In the genomic region with DNA sequence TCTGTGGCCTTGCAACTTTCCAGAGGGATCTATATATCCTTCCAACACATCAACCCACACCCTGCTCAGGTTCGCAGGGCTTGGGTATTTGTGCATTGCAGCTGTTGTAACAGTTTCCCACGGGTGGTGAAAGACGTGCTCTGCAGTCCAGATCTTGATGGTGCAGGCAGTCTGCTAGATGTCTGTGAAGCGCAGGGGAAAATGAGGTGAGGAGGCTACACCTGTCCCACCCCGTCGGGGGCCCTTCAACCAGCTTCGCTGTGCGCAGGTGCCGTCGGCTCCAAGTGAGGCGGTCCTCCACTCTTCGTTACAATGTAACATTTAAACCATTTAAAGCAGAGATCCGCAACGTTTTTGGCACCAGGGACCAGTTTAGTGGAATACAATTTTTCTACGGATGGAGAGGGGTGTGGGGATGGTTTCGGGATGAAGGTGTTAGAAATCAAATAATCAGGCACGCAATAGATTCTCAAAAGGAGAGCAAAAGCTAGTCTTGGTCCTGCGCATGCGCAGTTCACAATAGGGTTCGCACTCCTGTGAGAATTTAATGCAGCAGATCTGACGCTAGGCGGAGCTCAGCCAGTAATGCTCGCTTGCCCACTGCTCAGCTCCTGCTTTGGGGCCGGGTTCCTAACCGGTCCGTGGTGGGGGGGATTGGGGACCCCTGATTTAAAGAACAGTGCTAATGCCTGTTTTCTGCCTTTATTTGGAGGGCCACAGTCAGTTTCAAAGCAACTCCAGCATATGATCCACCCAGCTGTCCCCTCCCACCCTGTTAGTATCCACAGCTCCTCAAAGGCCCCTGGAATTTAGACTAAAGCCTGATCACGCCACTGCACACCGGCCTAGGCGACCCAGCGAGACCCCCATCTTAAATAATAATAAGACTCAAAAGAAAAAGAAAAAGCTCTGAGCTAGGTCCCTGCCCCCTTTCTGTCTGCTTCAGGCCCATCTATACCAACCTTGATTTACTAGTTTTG, we compare ENCODE assay signal across 1 cellular context.
TF ChIP-seq lines count a peak whose summit lies in the region.

No MANE protein-coding gene starts in this region.

TF ChIP-seq in GM23338, 12 proteins besides CTCF, POLR2A, EP300 and RAD21 (continued from another document):
- TF ChIP-seq, protein P1, sequence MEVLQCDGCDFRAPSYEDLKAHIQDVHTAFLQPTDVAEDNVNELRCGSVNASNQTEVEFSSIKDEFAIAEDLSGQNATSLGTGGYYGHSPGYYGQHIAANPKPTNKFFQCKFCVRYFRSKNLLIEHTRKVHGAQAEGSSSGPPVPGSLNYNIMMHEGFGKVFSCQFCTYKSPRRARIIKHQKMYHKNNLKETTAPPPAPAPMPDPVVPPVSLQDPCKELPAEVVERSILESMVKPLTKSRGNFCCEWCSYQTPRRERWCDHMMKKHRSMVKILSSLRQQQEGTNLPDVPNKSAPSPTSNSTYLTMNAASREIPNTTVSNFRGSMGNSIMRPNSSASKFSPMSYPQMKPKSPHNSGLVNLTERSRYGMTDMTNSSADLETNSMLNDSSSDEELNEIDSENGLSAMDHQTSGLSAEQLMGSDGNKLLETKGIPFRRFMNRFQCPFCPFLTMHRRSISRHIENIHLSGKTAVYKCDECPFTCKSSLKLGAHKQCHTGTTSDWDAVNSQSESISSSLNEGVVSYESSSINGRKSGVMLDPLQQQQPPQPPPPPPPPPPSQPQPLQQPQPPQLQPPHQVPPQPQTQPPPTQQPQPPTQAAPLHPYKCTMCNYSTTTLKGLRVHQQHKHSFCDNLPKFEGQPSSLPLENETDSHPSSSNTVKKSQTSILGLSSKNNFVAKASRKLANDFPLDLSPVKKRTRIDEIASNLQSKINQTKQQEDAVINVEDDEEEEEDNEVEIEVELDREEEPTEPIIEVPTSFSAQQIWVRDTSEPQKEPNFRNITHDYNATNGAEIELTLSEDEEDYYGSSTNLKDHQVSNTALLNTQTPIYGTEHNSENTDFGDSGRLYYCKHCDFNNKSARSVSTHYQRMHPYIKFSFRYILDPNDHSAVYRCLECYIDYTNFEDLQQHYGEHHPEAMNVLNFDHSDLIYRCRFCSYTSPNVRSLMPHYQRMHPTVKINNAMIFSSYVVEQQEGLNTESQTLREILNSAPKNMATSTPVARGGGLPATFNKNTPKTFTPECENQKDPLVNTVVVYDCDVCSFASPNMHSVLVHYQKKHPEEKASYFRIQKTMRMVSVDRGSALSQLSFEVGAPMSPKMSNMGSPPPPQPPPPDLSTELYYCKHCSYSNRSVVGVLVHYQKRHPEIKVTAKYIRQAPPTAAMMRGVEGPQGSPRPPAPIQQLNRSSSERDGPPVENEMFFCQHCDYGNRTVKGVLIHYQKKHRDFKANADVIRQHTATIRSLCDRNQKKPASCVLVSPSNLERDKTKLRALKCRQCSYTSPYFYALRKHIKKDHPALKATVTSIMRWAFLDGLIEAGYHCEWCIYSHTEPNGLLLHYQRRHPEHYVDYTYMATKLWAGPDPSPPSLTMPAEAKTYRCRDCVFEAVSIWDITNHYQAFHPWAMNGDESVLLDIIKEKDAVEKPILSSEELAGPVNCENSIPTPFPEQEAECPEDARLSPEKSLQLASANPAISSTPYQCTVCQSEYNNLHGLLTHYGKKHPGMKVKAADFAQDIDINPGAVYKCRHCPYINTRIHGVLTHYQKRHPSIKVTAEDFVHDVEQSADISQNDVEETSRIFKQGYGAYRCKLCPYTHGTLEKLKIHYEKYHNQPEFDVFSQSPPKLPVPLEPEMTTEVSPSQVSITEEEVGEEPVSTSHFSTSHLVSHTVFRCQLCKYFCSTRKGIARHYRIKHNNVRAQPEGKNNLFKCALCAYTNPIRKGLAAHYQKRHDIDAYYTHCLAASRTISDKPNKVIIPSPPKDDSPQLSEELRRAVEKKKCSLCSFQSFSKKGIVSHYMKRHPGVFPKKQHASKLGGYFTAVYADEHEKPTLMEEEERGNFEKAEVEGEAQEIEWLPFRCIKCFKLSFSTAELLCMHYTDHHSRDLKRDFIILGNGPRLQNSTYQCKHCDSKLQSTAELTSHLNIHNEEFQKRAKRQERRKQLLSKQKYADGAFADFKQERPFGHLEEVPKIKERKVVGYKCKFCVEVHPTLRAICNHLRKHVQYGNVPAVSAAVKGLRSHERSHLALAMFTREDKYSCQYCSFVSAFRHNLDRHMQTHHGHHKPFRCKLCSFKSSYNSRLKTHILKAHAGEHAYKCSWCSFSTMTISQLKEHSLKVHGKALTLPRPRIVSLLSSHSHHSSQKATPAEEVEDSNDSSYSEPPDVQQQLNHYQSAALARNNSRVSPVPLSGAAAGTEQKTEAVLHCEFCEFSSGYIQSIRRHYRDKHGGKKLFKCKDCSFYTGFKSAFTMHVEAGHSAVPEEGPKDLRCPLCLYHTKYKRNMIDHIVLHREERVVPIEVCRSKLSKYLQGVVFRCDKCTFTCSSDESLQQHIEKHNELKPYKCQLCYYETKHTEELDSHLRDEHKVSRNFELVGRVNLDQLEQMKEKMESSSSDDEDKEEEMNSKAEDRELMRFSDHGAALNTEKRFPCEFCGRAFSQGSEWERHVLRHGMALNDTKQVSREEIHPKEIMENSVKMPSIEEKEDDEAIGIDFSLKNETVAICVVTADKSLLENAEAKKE (CRISPR knock-in tag; IDR thresholded peaks at IDR 0.05), result no peak
- TF ChIP-seq, protein P2, sequence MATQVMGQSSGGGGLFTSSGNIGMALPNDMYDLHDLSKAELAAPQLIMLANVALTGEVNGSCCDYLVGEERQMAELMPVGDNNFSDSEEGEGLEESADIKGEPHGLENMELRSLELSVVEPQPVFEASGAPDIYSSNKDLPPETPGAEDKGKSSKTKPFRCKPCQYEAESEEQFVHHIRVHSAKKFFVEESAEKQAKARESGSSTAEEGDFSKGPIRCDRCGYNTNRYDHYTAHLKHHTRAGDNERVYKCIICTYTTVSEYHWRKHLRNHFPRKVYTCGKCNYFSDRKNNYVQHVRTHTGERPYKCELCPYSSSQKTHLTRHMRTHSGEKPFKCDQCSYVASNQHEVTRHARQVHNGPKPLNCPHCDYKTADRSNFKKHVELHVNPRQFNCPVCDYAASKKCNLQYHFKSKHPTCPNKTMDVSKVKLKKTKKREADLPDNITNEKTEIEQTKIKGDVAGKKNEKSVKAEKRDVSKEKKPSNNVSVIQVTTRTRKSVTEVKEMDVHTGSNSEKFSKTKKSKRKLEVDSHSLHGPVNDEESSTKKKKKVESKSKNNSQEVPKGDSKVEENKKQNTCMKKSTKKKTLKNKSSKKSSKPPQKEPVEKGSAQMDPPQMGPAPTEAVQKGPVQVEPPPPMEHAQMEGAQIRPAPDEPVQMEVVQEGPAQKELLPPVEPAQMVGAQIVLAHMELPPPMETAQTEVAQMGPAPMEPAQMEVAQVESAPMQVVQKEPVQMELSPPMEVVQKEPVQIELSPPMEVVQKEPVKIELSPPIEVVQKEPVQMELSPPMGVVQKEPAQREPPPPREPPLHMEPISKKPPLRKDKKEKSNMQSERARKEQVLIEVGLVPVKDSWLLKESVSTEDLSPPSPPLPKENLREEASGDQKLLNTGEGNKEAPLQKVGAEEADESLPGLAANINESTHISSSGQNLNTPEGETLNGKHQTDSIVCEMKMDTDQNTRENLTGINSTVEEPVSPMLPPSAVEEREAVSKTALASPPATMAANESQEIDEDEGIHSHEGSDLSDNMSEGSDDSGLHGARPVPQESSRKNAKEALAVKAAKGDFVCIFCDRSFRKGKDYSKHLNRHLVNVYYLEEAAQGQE (IDR thresholded peaks at IDR 0.05; ENCODE audit: unreplicated experiment), result no peak
- TF ChIP-seq ETS1 (IDR thresholded peaks at IDR 0.05) (no peak), ZNF114 (CRISPR knock-in tag; IDR thresholded peaks at IDR 0.05) (no peak), NANOG (IDR thresholded peaks at IDR 0.05; ENCODE audit: borderline replicate concordance) (no peak), EZH2phosphoT487 (IDR thresholded peaks at IDR 0.05; ENCODE audit: unreplicated experiment) (no peak), POLR2AphosphoS5 (IDR thresholded peaks at IDR 0.05; ENCODE audit: low read depth) (no peak), STAT1 (IDR thresholded peaks at IDR 0.05; ENCODE audit: unreplicated experiment) (no peak), JUNB (IDR thresholded peaks at IDR 0.05; ENCODE audit: unreplicated experiment) (no peak)
